13 cellular contexts compared by ENCODE assay signal in the genomic region with DNA sequence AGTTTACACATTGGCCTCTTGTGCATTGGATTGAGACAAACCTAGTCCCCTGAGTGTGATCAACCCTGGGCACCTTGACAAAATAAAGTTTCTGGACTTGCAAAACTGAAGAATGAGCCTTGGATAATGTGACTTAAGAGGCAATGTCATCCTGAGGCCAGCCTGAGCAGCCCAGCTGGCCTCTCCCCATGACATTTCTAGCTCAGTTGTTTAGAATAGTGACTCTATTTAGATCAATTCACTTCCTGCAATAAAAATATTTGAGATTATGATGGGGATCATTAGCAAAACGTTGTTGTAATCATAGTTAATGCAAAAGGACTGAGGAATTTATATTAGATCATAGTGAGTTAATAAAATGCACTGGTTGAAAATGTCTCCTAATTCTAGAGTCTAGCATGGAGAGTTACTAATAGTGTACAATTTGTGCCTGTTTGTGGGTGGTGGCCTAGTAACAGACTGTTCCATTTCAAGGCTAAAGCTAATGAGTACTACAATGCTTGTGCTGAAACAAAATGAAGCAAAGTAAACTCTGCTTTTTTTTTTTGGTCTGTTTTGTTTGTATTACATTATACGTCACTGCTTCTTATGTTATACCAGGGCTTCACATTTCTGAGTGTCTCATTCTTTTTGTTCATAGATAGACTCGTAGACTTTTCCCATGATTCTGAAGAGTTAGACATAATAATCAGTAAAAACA. TPM values are rescaled to one million over a fixed set of nuclear protein-coding genes. Genes with fewer than 3 reads are reported as not detected.
DNase-seq lines count a peak whose midpoint lies in the region; ATAC-seq, FAIRE-seq and TF ChIP-seq lines count a peak whose summit lies in the region.
"Had no signal": no experiment of that assay in that cellular context is flagged by ENCODE, and none has a peak within 500 bp of the region (broad histone marks: within the 10 kb centered on the region; RNA-seq: fewer than 3 reads in every experiment).

No MANE protein-coding gene starts in this region.

- DNase-seq in Right ventricle myocardium inferior (ENCODE audit: missing footprints): no peak
- no peak for DNase-seq in cardiac septum (ENCODE audit: low spot score)
- no peak for DNase-seq in trophoblast cell
- peak in 1 of 2 donors; percentile 41 for DNase-seq in tibial nerve (ENCODE audit: low spot score in 2 of 2)
- DNase-seq in urothelium cell line (ENCODE audit: low spot score): no peak
- no peak for DNase-seq in DMS 273 (lab: John Stamatoyannopoulos, UW; ENCODE audit: unreplicated experiment)
- DNase-seq: endodermal cell; kidney; naive thymus-derived CD8-positive, alpha-beta T cell; SJCRH30; stimulated activated naive CD4-positive, alpha-beta T cell had no signal

- H2BK12ac ChIP-seq in trophoblast cell (ENCODE audit: low read length): no peak overlapping the region

- H3K36me3 ChIP-seq in gastroesophageal sphincter: no peaks in the 10 kb centered on the region
- H3K36me3 ChIP-seq in trophoblast cell (ENCODE audit: control insufficient read depth in 1 of 2, insufficient read depth in 2 of 2, low read length in 2 of 2): peaks cover 3% of the 10 kb centered on the region in 2 experiments
- H3K36me3 ChIP-seq in tibial nerve: no peaks in the 10 kb centered on the region
- H3K36me3 ChIP-seq: SJCRH30 had no signal

- TF ChIP-seq POLR2A in gastroesophageal sphincter (IDR thresholded peaks at IDR 0.05) (no peak), tibial nerve (IDR thresholded peaks at IDR 0.05) (no peak)

- TF ChIP-seq CTCF in gastroesophageal sphincter (IDR thresholded peaks at IDR 0.05) (no peak), tibial nerve (IDR thresholded peaks at IDR 0.05) (no peak)

- H3K9me3 ChIP-seq in gastroesophageal sphincter: no peaks in the 10 kb centered on the region
- no peaks in the 10 kb centered on the region for H3K9me3 ChIP-seq in trophoblast cell (ENCODE audit: insufficient read depth, low read depth, low read length)
- H3K9me3 ChIP-seq in tibial nerve: no peaks in the 10 kb centered on the region
- H3K9me3 ChIP-seq: SJCRH30 had no signal

- no peak overlapping the region for H3K9ac ChIP-seq in trophoblast cell (ENCODE audit: low read length)

- no peak overlapping the region for H3K4me3 ChIP-seq in gastroesophageal sphincter
- no peak overlapping the region for H3K4me3 ChIP-seq in trophoblast cell (ENCODE audit: low read depth, low read length)
- no peak overlapping the region for H3K4me3 ChIP-seq in tibial nerve
- H3K4me3 ChIP-seq: SJCRH30 had no signal

- intact Hi-C loops in Right ventricle myocardium inferior (cut with DNase I): no loop called here
- intact Hi-C loops in cardiac septum (cut with DNase I): no loop called here

- H4K12ac ChIP-seq in trophoblast cell (ENCODE audit: low read depth, low read length): no peak overlapping the region

- TF ChIP-seq EP300 in gastroesophageal sphincter (IDR thresholded peaks at IDR 0.05) (no peak), tibial nerve (IDR thresholded peaks at IDR 0.05) (peak in 1 of 2 donors; percentile 50)

- FAIRE-seq in urothelium cell line (lab: Jason Lieb, UNC): no peak
- FAIRE-seq: kidney had no signal

- H2BK120ac ChIP-seq in trophoblast cell (ENCODE audit: insufficient read depth, low read length, poor library complexity): no peak overlapping the region

- H3K27me3 ChIP-seq in gastroesophageal sphincter: no peaks in the 10 kb centered on the region
- no peaks in the 10 kb centered on the region for H3K27me3 ChIP-seq in trophoblast cell (ENCODE audit: insufficient read depth, low read length)
- H3K27me3 ChIP-seq in tibial nerve: no peaks in the 10 kb centered on the region
- H3K27me3 ChIP-seq: SJCRH30 had no signal

- H3K14ac ChIP-seq in trophoblast cell (ENCODE audit: low read length): no peak overlapping the region

- H3K4ac ChIP-seq in trophoblast cell (ENCODE audit: low read depth, low read length): peak overlapping the region; percentile 47

- H3K4me1 ChIP-seq in gastroesophageal sphincter: peaks cover 0 to 32% (median 2%) of the 10 kb centered on the region in 3 donors
- H3K4me1 ChIP-seq in trophoblast cell (ENCODE audit: control insufficient read depth in 1 of 2, insufficient read depth in 2 of 2, low read length in 2 of 2): peaks cover 6 to 20% of the 10 kb centered on the region in 2 experiments
- peaks cover 0 to 45% (median 15%) of the 10 kb centered on the region in 4 donors for H3K4me1 ChIP-seq in tibial nerve
- H3K4me1 ChIP-seq: SJCRH30 had no signal

- H2AFZ ChIP-seq in trophoblast cell (ENCODE audit: insufficient read depth, low read length, poor library complexity): no peak overlapping the region

- ATAC-seq in Right ventricle myocardium inferior (peak; percentile 73), gastroesophageal sphincter (peak; percentile 64), HG03439 (IDR thresholded peaks at IDR 0.05; ENCODE audit: unreplicated experiment) (no peak)
- ATAC-seq: naive thymus-derived CD8-positive, alpha-beta T cell had no signal

- H4K8ac ChIP-seq in trophoblast cell (ENCODE audit: low read depth, low read length): no peak overlapping the region

- no peak overlapping the region for H4K91ac ChIP-seq in trophoblast cell (ENCODE audit: low read depth, low read length)

- H3K4me2 ChIP-seq in trophoblast cell (ENCODE audit: low read length): peak overlapping the region; percentile 29

- H2AK5ac ChIP-seq in trophoblast cell (ENCODE audit: low read length): no peak overlapping the region

- H3K18ac ChIP-seq in trophoblast cell (ENCODE audit: low read length): no peak overlapping the region

- H3K79me1 ChIP-seq in trophoblast cell (ENCODE audit: low read length): peaks cover 16% of the 10 kb centered on the region

- peaks cover 5% of the 10 kb centered on the region for H3K79me2 ChIP-seq in trophoblast cell (ENCODE audit: control insufficient read depth, insufficient read depth, low read length, poor library complexity)

- H3K27ac ChIP-seq in gastroesophageal sphincter: peak overlapping the region in 3 of 4 donors; percentile 29 to 60 (median 58)
- no peak overlapping the region for H3K27ac ChIP-seq in trophoblast cell (ENCODE audit: low read depth, low read length)
- peak overlapping the region in 3 of 4 donors; percentile 48 to 82 (median 76) for H3K27ac ChIP-seq in tibial nerve
- H3K27ac ChIP-seq: SJCRH30 had no signal

- WGBS in gastroesophageal sphincter (ENCODE audit: low coverage in 1 of 2), 2 donors: 37 to 43% methylated on average over 3 of the region's 3 CpGs
- WGBS in trophoblast cell (ENCODE audit: extremely low coverage, insufficient coverage, insufficient read length): no CpG with 5 or more reads among the region's 3 CpGs
- 32 to 40% methylated on average over 3 of the region's 3 CpGs for WGBS in tibial nerve, 2 donors

- no peak overlapping the region for H3K23ac ChIP-seq in trophoblast cell (ENCODE audit: low read length)

- H2BK5ac ChIP-seq in trophoblast cell (ENCODE audit: low read depth, low read length, poor library complexity): no peak overlapping the region

RNA-seq across cellular contexts. Expression of gene RHOBTB3, which starts 10.9 kb away (rescaled TPM):
- 76.5 TPM for total RNA-seq in Right ventricle myocardium inferior
- total RNA-seq in cardiac septum: 79.0 TPM
- 100 to 1,000 TPM in 2 of 4 donors, 10 to 100 TPM in 2; 55.6 to 216 (median 135) TPM for total RNA-seq in gastroesophageal sphincter
- polyA plus RNA-seq in trophoblast cell (2013): 333 and 351 TPM in 2 replicates
- total RNA-seq in tibial nerve: 100 to 1,000 TPM; 130 to 219 (median 195) TPM

RNA-seq across cellular contexts. Expression of gene SPATA9, which starts 37.5 kb away (rescaled TPM):
- total RNA-seq in Right ventricle myocardium inferior (not detected), cardiac septum (not detected), gastroesophageal sphincter (under 1 TPM in 1 of 4 donors, not detected in 3; 0.27 TPM), tibial nerve (1 to 10 TPM in 1 of 4 donors, not detected in 3; 1.2 TPM)
- polyA plus RNA-seq in trophoblast cell (2013): 0.50 and 0.51 TPM in 2 replicates
- total RNA-seq: naive thymus-derived CD8-positive, alpha-beta T cell had no signal
